In genomic region chr20:1952737-1953530, GRCh38 we compare ENCODE assay signal across 18 cellular contexts. TPM values are rescaled to one million over a fixed set of nuclear protein-coding genes. Genes with fewer than 3 reads are reported as not detected.
DNase-seq lines count a peak whose midpoint lies in the region; ATAC-seq, FAIRE-seq and TF ChIP-seq lines count a peak whose summit lies in the region.
"Had no signal": no experiment of that assay in that cellular context is flagged by ENCODE, and none has a peak within 500 bp of the region (broad histone marks: within the 10 kb centered on the region; RNA-seq: fewer than 3 reads in every experiment).

No MANE protein-coding gene starts in this region.

- WGBS in GM12878 (ENCODE audit: insufficient coverage, insufficient replicate concordance, low lambda C conversion rate, missing lambda C conversion rate) = 10% methylated on average over 6 of the region's 6 CpGs

- no peaks in the 10 kb centered on the region for H3K36me3 Mint-ChIP-seq in mesothelial cell of epicardium
- no peaks in the 10 kb centered on the region for H3K36me3 Mint-ChIP-seq in T-helper 2 cell treated with Interferon-gamma antibody and Interleukin-4, amounts not matched to agents 5 μg/mL and 100 μg/mL, for 36 hours (ENCODE audit: low read depth)
- H3K36me3 Mint-ChIP-seq: activated naive CD8-positive, alpha-beta T cell treated with anti-CD3 and anti-CD28 coated beads for 36 hours had no signal

- H3K4me2 ChIP-seq in BLaER1 treated with 17β-estradiol and CSF1 and Interleukin-3, amounts not matched to agents 10 nM and 100 nM = peak overlapping the region; percentile 68 to 93 (median 89); a peak in 21 of 22 replicates
- H3K4me2 ChIP-seq in GM12878 (ENCODE audit: control insufficient read depth, insufficient read depth) = peak overlapping the region; percentile 44
- H3K4me2 ChIP-seq: KMS-11 had no signal

- TF ChIP-seq EP300 in GM12878 (IDR thresholded peaks at IDR 0.05; ENCODE audit: borderline replicate concordance in 1 of 2, control insufficient read depth in 1 of 2, low read depth in 2 of 2, low read length in 2 of 2) = no peak

- in situ Hi-C loops in GM12878 (cut with MboI) = no loop called here

- peak; percentile 90 for FAIRE-seq in GM12878 (lab: Jason Lieb, UNC)

- peak; percentile 78 for ATAC-seq in GM21447 (IDR thresholded peaks at IDR 0.05; ENCODE audit: unreplicated experiment)
- ATAC-seq in GM12878 = peak; percentile 82

- no peak for TF ChIP-seq POLR2A in GM12878 (IDR thresholded peaks at IDR 0.05; ENCODE audit: low read depth, low read length)

- no peaks in the 10 kb centered on the region for H4K20me1 ChIP-seq in BLaER1 treated with 17β-estradiol and CSF1 and Interleukin-3, amounts not matched to agents 10 nM and 100 nM
- no peaks in the 10 kb centered on the region for H4K20me1 ChIP-seq in GM12878 (ENCODE audit: control insufficient read depth, insufficient read depth)

- peaks cover 26% of the 10 kb centered on the region for H3K4me1 Mint-ChIP-seq in mesothelial cell of epicardium
- H3K4me1 Mint-ChIP-seq in T-helper 2 cell treated with Interferon-gamma antibody and Interleukin-4, amounts not matched to agents 5 μg/mL and 100 μg/mL, for 36 hours (ENCODE audit: low read depth) = no peaks in the 10 kb centered on the region

- H3K27me3 Mint-ChIP-seq in mesothelial cell of epicardium (ENCODE audit: low read depth) = peaks cover 7% of the 10 kb centered on the region
- H3K27me3 Mint-ChIP-seq in T-helper 2 cell treated with Interferon-gamma antibody and Interleukin-4, amounts not matched to agents 5 μg/mL and 100 μg/mL, for 36 hours (ENCODE audit: low read depth) = peaks cover 12% of the 10 kb centered on the region

- BruUV-seq in GM12878 (replicated peaks; lab: Mats Ljungman, UMichigan) = no TSS peak

- H3K9me3 ChIP-seq in BLaER1 treated with 17β-estradiol and CSF1 and Interleukin-3, amounts not matched to agents 10 nM and 100 nM (replicated peaks in 1 of 11) = no peaks in the 10 kb centered on the region; a peak in 1 of 22 replicates
- no peaks in the 10 kb centered on the region for H3K9me3 ChIP-seq in GM12878 (replicated peaks; ENCODE audit: control insufficient read depth, insufficient read depth, low read length)
- H3K9me3 ChIP-seq: esophagus squamous epithelium, uterus had no signal

- peaks cover 55 to 96% (median 86%) of the 10 kb centered on the region in 10 experiments for H3K4me1 ChIP-seq in BLaER1 treated with 17β-estradiol and CSF1 and Interleukin-3, amounts not matched to agents 10 nM and 100 nM
- H3K4me1 ChIP-seq in GM12878 (ENCODE audit: control insufficient read depth, insufficient read depth, low read length) = peaks cover 18% of the 10 kb centered on the region
- H3K4me1 ChIP-seq: uterus had no signal

- TF ChIP-seq RAD21 in GM12878 (IDR thresholded peaks at IDR 0.05; ENCODE audit: insufficient read depth, low read depth, low read length) = no peak

- no peaks in the 10 kb centered on the region for H3K79me2 ChIP-seq in GM12878 (ENCODE audit: control insufficient read depth, insufficient read depth, low read length)

- no peak overlapping the region for H3K4me3 Mint-ChIP-seq in mesothelial cell of epicardium
- no peak overlapping the region for H3K4me3 Mint-ChIP-seq in T-helper 2 cell treated with Interferon-gamma antibody and Interleukin-4, amounts not matched to agents 5 μg/mL and 100 μg/mL, for 36 hours
- H3K4me3 Mint-ChIP-seq: activated naive CD8-positive, alpha-beta T cell treated with anti-CD3 and anti-CD28 coated beads for 36 hours had no signal

- TF ChIP-seq CTCF in GM12878 (IDR thresholded peaks at IDR 0.05 in 2 of 3, conservative IDR thresholded peaks at IDR 0.05 in 1 of 3; ENCODE audit: control insufficient read depth in 2 of 3, extremely low read depth in 1 of 3, insufficient read depth in 1 of 3, low read depth in 3 of 3, low read length in 3 of 3) (no peak), mesothelial cell of epicardium (IDR thresholded peaks at IDR 0.05; ENCODE audit: unreplicated experiment) (no peak)

- H3K9ac ChIP-seq in BLaER1 treated with 17β-estradiol and CSF1 and Interleukin-3, amounts not matched to agents 10 nM and 100 nM = peak overlapping the region in 4 of 11 experiments; percentile 11 to 77 (median 48); a peak in 10 of 22 replicates
- no peak overlapping the region for H3K9ac ChIP-seq in GM12878 (ENCODE audit: control insufficient read depth, insufficient read depth, low read length)
- H3K9ac ChIP-seq: KMS-11 had no signal

- H3K27ac Mint-ChIP-seq in mesothelial cell of epicardium = no peak overlapping the region
- H3K27ac Mint-ChIP-seq in T-helper 2 cell treated with Interferon-gamma antibody and Interleukin-4, amounts not matched to agents 5 μg/mL and 100 μg/mL, for 36 hours = no peak overlapping the region
- H3K27ac Mint-ChIP-seq: activated naive CD8-positive, alpha-beta T cell treated with anti-CD3 and anti-CD28 coated beads for 36 hours had no signal

- RAD21 ChIA-PET in GM12878 (lab: Charles Lee; ENCODE audit: unreplicated experiment) = interaction anchor here (1.6 kb wide), 1 partner anchor 151 kb away, joined by 7 read pairs; no protein-coding TSS in a partner anchor

- peak overlapping the region; percentile 21; the same call in 1 of the 2 replicates for H2AFZ ChIP-seq in GM12878 (ENCODE audit: control insufficient read depth, low read depth, low read length)

- H3K27me3 ChIP-seq in BLaER1 treated with 17β-estradiol and CSF1 and Interleukin-3, amounts not matched to agents 10 nM and 100 nM = no peaks in the 10 kb centered on the region
- no peaks in the 10 kb centered on the region for H3K27me3 ChIP-seq in GM12878 (replicated peaks in 1 of 2; ENCODE audit: control insufficient read depth in 2 of 2, insufficient read depth in 2 of 2, low read length in 1 of 2)
- H3K27me3 ChIP-seq: uterus had no signal

- H3K36me3 ChIP-seq in BLaER1 treated with 17β-estradiol and CSF1 and Interleukin-3, amounts not matched to agents 10 nM and 100 nM = no peaks in the 10 kb centered on the region
- H3K36me3 ChIP-seq in GM12878 (ENCODE audit: control insufficient read depth in 2 of 2, insufficient read depth in 2 of 2, low read length in 1 of 2) = no peaks in the 10 kb centered on the region
- H3K36me3 ChIP-seq: esophagus squamous epithelium, uterus had no signal

- DNase-seq in NCI-H1105 (lab: John Stamatoyannopoulos, UW) = peak; percentile 34
- DNase-seq in GM12878 (ENCODE audit: low read depth, low spot score) = peak; percentile 15
- no peak for DNase-seq in COLO829 (ENCODE audit: low spot score)
- no peak for DNase-seq in mesothelial cell of epicardium (ENCODE audit: low spot score in 2 of 2, unreplicated experiment in 2 of 2)
- no peak for DNase-seq in NCI-H187 treated with DMSO at 0.1 percent for 48 hours (lab: John Stamatoyannopoulos, UW)
- no peak for DNase-seq in T-helper 2 cell treated with Interferon-gamma antibody and Interleukin-4, amounts not matched to agents 5 μg/mL and 100 μg/mL, for 36 hours (ENCODE audit: low spot score)
- DNase-seq: activated CD8-positive, alpha-beta memory T cell treated with anti-CD3 and anti-CD28 coated beads, Interleukin-2, amount 50 U/mL, for 4 hours; activated naive CD8-positive, alpha-beta T cell treated with anti-CD3 and anti-CD28 coated beads for 36 hours; cerebellar nuclear complex; esophagus squamous epithelium; mammary epithelial cell; Right ventricle myocardium superior; uterus had no signal

- CTCF ChIA-PET in GM12878 (lab: Yijun Ruan, JAX) = interaction anchor here (0.8 to 2.2 kb wide), 6 partner anchors 12 to 485 kb away, joined by 3 to 7 read pairs (median 4); no protein-coding TSS in a partner anchor

- no peaks in the 10 kb centered on the region for H3K9me3 Mint-ChIP-seq in mesothelial cell of epicardium
- H3K9me3 Mint-ChIP-seq in T-helper 2 cell treated with Interferon-gamma antibody and Interleukin-4, amounts not matched to agents 5 μg/mL and 100 μg/mL, for 36 hours = no peaks in the 10 kb centered on the region
- H3K9me3 Mint-ChIP-seq: activated naive CD8-positive, alpha-beta T cell treated with anti-CD3 and anti-CD28 coated beads for 36 hours had no signal

- intact Hi-C loops in GM12878 (cut with micrococcal nuclease; ENCODE audit: unreplicated experiment) = loop anchor here (5.0 kb wide), 1 partner anchor 151 kb away; no protein-coding TSS in a partner anchor

- POLR2A ChIA-PET in GM12878 (lab: Charles Lee) = interaction anchor here (0.6 kb wide), 1 partner anchor 1120 kb away, joined by 6 read pairs; no protein-coding TSS in a partner anchor

- H3K27ac ChIP-seq in BLaER1 treated with 17β-estradiol and CSF1 and Interleukin-3, amounts not matched to agents 10 nM and 100 nM = peak overlapping the region; percentile 84 to 98 (median 91); a peak in 21 of 22 replicates
- H3K27ac ChIP-seq in GM12878 (ENCODE audit: control insufficient read depth, insufficient read depth) = no peak overlapping the region
- H3K27ac ChIP-seq: esophagus squamous epithelium, KMS-11, uterus had no signal

- no peak overlapping the region for H3K4me3 ChIP-seq in BLaER1 treated with 17β-estradiol and CSF1 and Interleukin-3, amounts not matched to agents 10 nM and 100 nM
- no peak overlapping the region for H3K4me3 ChIP-seq in GM12878
- H3K4me3 ChIP-seq: esophagus squamous epithelium, uterus had no signal

- SMC1A ChIA-PET in GM12878 (lab: Charles Lee; ENCODE audit: uncharacterized antibody, unreplicated experiment) = interaction anchor here (0.7 to 1.9 kb wide), 3 partner anchors 12 to 114 kb away, joined by 3 to 10 read pairs (median 8); no protein-coding TSS in a partner anchor

RNA-seq across cellular contexts. Expression of gene PDYN, which starts 40.9 kb away (rescaled TPM):
- total RNA-seq in GM12878 (2013; cell fraction: nucleolus; rRNA removed) = not detected in 2 replicates
- total RNA-seq in GM12878 (2014; rRNA removed) (not detected in 2 replicates), GM12878 (2014; rRNA removed; fragmentation: Illumina TruSeq; extraction: Trizol) (not detected in 2 replicates), GM12878 (2021) (not detected in 2 replicates), mesothelial cell of epicardium (not detected in 3 replicates)
- polyA plus RNA-seq in GM12878 (2011; ENCODE audit: low read depth) = not detected
- polyA plus RNA-seq in GM12878 (2011; rRNA removed) (not detected in 2 replicates), GM12878 (2014; fragmentation: Illumina TruSeq; extraction: Trizol) (not detected in 2 replicates), GM12878 (2014; fragmentation: Nextera tagmentation; extraction: Ambion mirVana) (not detected), GM12878 (2014; rRNA removed) (not detected in 2 replicates), GM12878 (2016; fragmentation: Nextera tagmentation; extraction: Ambion mirVana) (not detected)
- polyA plus RNA-seq in GM12878 (2011; cell fraction: cytosol; rRNA removed) = not detected in 2 replicates
- polyA plus RNA-seq in GM12878 (2011; cell fraction: nucleus; rRNA removed) = not detected in 2 replicates
- not detected in 2 replicates for polyA plus RNA-seq in GM12878 (2012)
- not detected in 2 replicates for polyA minus RNA-seq in GM12878 (2011; rRNA and poly(A)+ RNA removed)
- polyA minus RNA-seq in GM12878 (2011; cell fraction: cytosol; rRNA and poly(A)+ RNA removed) = not detected in 2 replicates
- polyA minus RNA-seq in GM12878 (2011; cell fraction: nucleus; rRNA and poly(A)+ RNA removed) = not detected in 2 replicates
- total RNA-seq: activated naive CD8-positive, alpha-beta T cell treated with anti-CD3 and anti-CD28 coated beads for 36 hours; esophagus squamous epithelium; mammary epithelial cell; NCI-H460; osteoblast; Right ventricle myocardium superior; uterus had no signal
- polyA plus RNA-seq: mammary epithelial cell had no signal

RNA-seq across cellular contexts. Expression of gene SIRPA, which starts 57.7 kb away (rescaled TPM):
- total RNA-seq in GM12878 (2013; cell fraction: nucleolus; rRNA removed) = 10.5 and 11.5 TPM in 2 replicates
- total RNA-seq in GM12878 (2014; rRNA removed) = 5.9 and 7.2 TPM in 2 replicates
- total RNA-seq in GM12878 (2014; rRNA removed; fragmentation: Illumina TruSeq; extraction: Trizol) = 4.7 and 5.3 TPM in 2 replicates
- 13.1 and 13.3 TPM in 2 replicates for total RNA-seq in GM12878 (2021)
- 1.6 TPM for polyA plus RNA-seq in GM12878 (2011; ENCODE audit: low read depth)
- polyA plus RNA-seq in GM12878 (2011; rRNA removed) = 2.6 and 4.6 TPM in 2 replicates
- polyA plus RNA-seq in GM12878 (2011; cell fraction: cytosol; rRNA removed) = 5.6 and 6.2 TPM in 2 replicates
- polyA plus RNA-seq in GM12878 (2011; cell fraction: nucleus; rRNA removed) = 12.7 and 13.6 TPM in 2 replicates
- 3.6 and 5.1 TPM in 2 replicates for polyA plus RNA-seq in GM12878 (2012)
- 7.8 and 13.2 TPM in 2 replicates for polyA plus RNA-seq in GM12878 (2014; fragmentation: Illumina TruSeq; extraction: Trizol)
- polyA plus RNA-seq in GM12878 (2014; fragmentation: Nextera tagmentation; extraction: Ambion mirVana) = 1 to 10 TPM; 1.7 to 2.7 TPM
- 9.3 and 10.4 TPM in 2 replicates for polyA plus RNA-seq in GM12878 (2014; rRNA removed)
- polyA plus RNA-seq in GM12878 (2016; fragmentation: Nextera tagmentation; extraction: Ambion mirVana) = 1 to 10 TPM; 3.6 to 3.7 TPM
- 3.5 and 3.7 TPM in 2 replicates for polyA minus RNA-seq in GM12878 (2011; rRNA and poly(A)+ RNA removed)
- polyA minus RNA-seq in GM12878 (2011; cell fraction: cytosol; rRNA and poly(A)+ RNA removed) = 1.1 and 2.6 TPM in 2 replicates
- 1.7 and 2.3 TPM in 2 replicates for polyA minus RNA-seq in GM12878 (2011; cell fraction: nucleus; rRNA and poly(A)+ RNA removed)
- 6.1 to 6.8 TPM (median 6.4 TPM) in 3 replicates for total RNA-seq in mesothelial cell of epicardium

Comparison
In these comparisons a context has a peak if more than half of its experiments do, and no peak if none do; other contexts are left out.
1. DNase-seq: peak in NCI-H1105 (single experiment) and GM12878 (single experiment); none in COLO829 (single experiment), mesothelial cell of epicardium (0 of 2), NCI-H187 treated with DMSO at 0.1 percent for 48 hours (single experiment) and T-helper 2 cell treated with Interferon-gamma antibody and Interleukin-4, amounts not matched to agents 5 μg/mL and 100 μg/mL, for 36 hours (single experiment).